11 cellular contexts compared by ENCODE assay signal in the genomic region with DNA sequence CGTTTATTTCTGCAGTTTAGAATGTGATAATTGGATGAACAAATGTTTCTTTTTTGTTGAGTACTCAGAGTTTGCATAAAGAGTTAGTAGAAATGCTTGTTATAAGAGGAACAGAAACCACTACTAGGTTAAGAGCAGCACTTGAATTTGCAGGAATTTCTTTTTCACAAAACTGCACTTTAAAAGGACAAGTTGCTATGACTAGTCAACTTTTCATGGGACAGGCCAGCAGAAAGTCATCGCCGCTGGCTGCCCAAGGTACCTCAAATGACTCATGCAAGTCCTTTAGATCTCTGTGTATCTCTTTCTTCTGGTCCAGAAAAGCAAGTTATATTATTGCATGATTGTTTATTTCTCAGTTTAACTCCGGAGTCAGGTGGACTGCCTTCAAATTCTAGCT.
DNase-seq lines count a peak whose midpoint lies in the region; ATAC-seq, FAIRE-seq and TF ChIP-seq lines count a peak whose summit lies in the region.
"Had no signal": no experiment of that assay in that cellular context is flagged by ENCODE, and none has a peak within 500 bp of the region (broad histone marks: within the 10 kb centered on the region; RNA-seq: fewer than 3 reads in every experiment).

No MANE protein-coding gene starts in this region.

- peak; percentile 82 for FAIRE-seq in H54 (lab: Jason Lieb, UNC)

- H3K4me3 ChIP-seq in lung = no peak overlapping the region

- no peak for TF ChIP-seq POLR2A in H54 (IDR thresholded peaks at IDR 0.05; ENCODE audit: low read depth, low read length)

- H3K27me3 ChIP-seq in lung (ENCODE audit: control insufficient read depth, insufficient read depth) = no peaks in the 10 kb centered on the region

- ATAC-seq in GM18517 (IDR thresholded peaks at IDR 0.05; ENCODE audit: unreplicated experiment) (peak; percentile 45), lung (ENCODE audit: insufficient read depth, low FRiP score) (peak; percentile 50), T-helper 17 cell (no peak)

- WGBS in lung, 2 donors = 64 to 78% methylated on average over 4 of the region's 4 CpGs

- no peak for TF ChIP-seq CTCF in lung (IDR thresholded peaks at IDR 0.05; ENCODE audit: control extremely low read depth, extremely low read depth)

- no peak overlapping the region for H3K27ac ChIP-seq in lung (ENCODE audit: low read depth in 1 of 2, low read length in 1 of 2)

- DNase-seq in H54 (ENCODE audit: insufficient read length, low spot score) (peak; percentile 12), MV-4-11 (lab: John Stamatoyannopoulos, UW) (peak; percentile 81), lung (ENCODE audit: low spot score) (peak; percentile 68), T-helper 17 cell (no peak), middle frontal gyrus (ENCODE audit: extremely low spot score, low spot score) (no peak), NCI-H1092 treated with DMSO at 0.1 percent for 48 hours (lab: John Stamatoyannopoulos, UW) (no peak)
- DNase-seq in effector CD8-positive, alpha-beta T cell (lab: John Stamatoyannopoulos, UW) = no peak
- DNase-seq: Calu3; caudate nucleus; stimulated activated naive CD4-positive, alpha-beta T cell treated with Interleukin-2 at 50 U/mL for 16 hours had no signal

- no peak overlapping the region for H3K4me3 Mint-ChIP-seq in T-helper 17 cell

- H3K36me3 ChIP-seq in lung (ENCODE audit: control insufficient read depth in 2 of 2, insufficient read depth in 2 of 2, low read length in 2 of 2) = no peaks in the 10 kb centered on the region

- peaks cover 1 to 16% of the 10 kb centered on the region in 2 donors for H3K4me1 ChIP-seq in lung (ENCODE audit: control insufficient read depth in 2 of 2, insufficient read depth in 2 of 2, low read length in 2 of 2)

- no peaks in the 10 kb centered on the region for H3K36me3 Mint-ChIP-seq in T-helper 17 cell (ENCODE audit: low read depth)

- no peaks in the 10 kb centered on the region for H3K4me1 Mint-ChIP-seq in T-helper 17 cell

- no peak overlapping the region for H3K27ac Mint-ChIP-seq in T-helper 17 cell

- H3K9me3 ChIP-seq in lung (ENCODE audit: control insufficient read depth in 2 of 2, insufficient read depth in 1 of 2, low read length in 1 of 2) (no peaks in the 10 kb centered on the region), T-helper 17 cell (ENCODE audit: control insufficient read depth, low read length, poor library complexity, severe bottlenecking) (no peaks in the 10 kb centered on the region)

- no peaks in the 10 kb centered on the region for H3K27me3 Mint-ChIP-seq in T-helper 17 cell

Comparison
In these comparisons a context has a peak if more than half of its experiments do, and no peak if none do; other contexts are left out.
1. DNase-seq: peak in H54 (single experiment), MV-4-11 (single experiment) and lung (single experiment); none in T-helper 17 cell (0 of 3), middle frontal gyrus (single experiment), NCI-H1092 treated with DMSO at 0.1 percent for 48 hours (single experiment) and effector CD8-positive, alpha-beta T cell (single experiment).